Comparison of ENCODE assay signal across 9 cellular contexts in the genomic region with DNA sequence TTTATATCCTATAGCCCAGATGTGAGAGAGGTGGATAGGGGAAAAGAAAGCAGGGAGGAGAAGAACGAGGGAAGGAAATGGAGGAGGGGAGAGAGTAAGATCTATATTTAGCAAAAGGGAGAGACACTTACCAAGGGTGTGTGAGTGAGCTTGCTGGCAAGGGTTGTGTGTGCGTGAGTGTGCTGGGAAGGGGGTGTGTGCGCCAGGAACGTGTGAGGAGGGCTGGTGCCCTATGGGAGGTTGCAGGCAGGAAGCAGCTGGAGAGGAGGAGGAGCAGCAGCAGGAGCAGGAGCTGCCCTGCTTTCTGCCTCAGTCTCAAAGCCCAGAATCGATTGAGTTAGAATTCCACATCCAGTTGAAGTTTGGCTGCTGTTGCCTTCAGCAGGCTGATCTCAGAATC.
DNase-seq lines count a peak whose midpoint lies in the region; ATAC-seq and TF ChIP-seq lines count a peak whose summit lies in the region.
"Had no signal": no experiment of that assay in that cellular context is flagged by ENCODE, and none has a peak within 500 bp of the region (broad histone marks: within the 10 kb centered on the region; RNA-seq: fewer than 3 reads in every experiment).

No MANE protein-coding gene starts in this region.

- H3K9me3 Mint-ChIP-seq in H9: no peaks in the 10 kb centered on the region
- no peaks in the 10 kb centered on the region for H3K9me3 Mint-ChIP-seq in CD4-positive, alpha-beta memory T cell
- H3K9me3 Mint-ChIP-seq: dendritic cell treated with granulocyte-macrophage colony-stimulating factor and Interleukin-4, amounts not matched to agents 40 ng/mL and 50 ng/mL, for 4 days had no signal

- no peak overlapping the region for H2BK12ac ChIP-seq in H9 (ENCODE audit: insufficient read length, low read depth, low read length)

- no peak overlapping the region for H3K4me3 Mint-ChIP-seq in H9
- H3K4me3 Mint-ChIP-seq in CD4-positive, alpha-beta memory T cell: no peak overlapping the region
- H3K4me3 Mint-ChIP-seq: dendritic cell treated with granulocyte-macrophage colony-stimulating factor and Interleukin-4, amounts not matched to agents 40 ng/mL and 50 ng/mL, for 4 days had no signal

- intact Hi-C loops in adrenal gland (cut with DNase I): no loop called here
- intact Hi-C loops in CD4-positive, alpha-beta memory T cell (cut with micrococcal nuclease): no loop called here

- H3K56ac ChIP-seq in H9 (ENCODE audit: insufficient read length, low read depth, low read length): no peak overlapping the region

- TF ChIP-seq CTCF in H9 (conservative IDR thresholded peaks at IDR 0.05) (no peak), adrenal gland (IDR thresholded peaks at IDR 0.05) (no peak)

- no peak overlapping the region for H3K4me2 ChIP-seq in H9 (ENCODE audit: insufficient read depth, insufficient read length, low read length)

- no peaks in the 10 kb centered on the region for H3K79me2 ChIP-seq in H9 (ENCODE audit: insufficient read depth, low read length)

- H3K9ac ChIP-seq in H9 (ENCODE audit: extremely low read depth, insufficient read length, low read length) (no peak overlapping the region), skeletal muscle tissue (ENCODE audit: low read depth in 1 of 3, low read length in 3 of 3) (peak overlapping the region; percentile 65 to 79 (median 71))

- H3K4me3 ChIP-seq in adrenal gland: no peak overlapping the region
- peak overlapping the region; percentile 59 to 75 (median 72) for H3K4me3 ChIP-seq in skeletal muscle tissue (ENCODE audit: low read length in 3 of 3)
- no peak overlapping the region for H3K4me3 ChIP-seq in CD4-positive, alpha-beta memory T cell (ENCODE audit: low read length in 2 of 2)

- peak; percentile 43 for DNase-seq in H9
- peak in 4 of 7 donors; percentile 13 to 34 (median 26) for DNase-seq in adrenal gland
- DNase-seq in hepatic stellate cell (ENCODE audit: low spot score): peak; percentile 57
- DNase-seq in pons (ENCODE audit: low spot score): no peak
- DNase-seq in NCI-H2107 (lab: John Stamatoyannopoulos, UW): no peak
- DNase-seq in CD4-positive, alpha-beta memory T cell: no peak

- no peak overlapping the region for H3K4ac ChIP-seq in H9 (ENCODE audit: low read depth, low read length)

- H3K9me3 ChIP-seq in H9 (ENCODE audit: control insufficient read depth, low read depth, low read length) (no peaks in the 10 kb centered on the region), adrenal gland (replicated peaks in 1 of 3) (no peaks in the 10 kb centered on the region), skeletal muscle tissue (ENCODE audit: control insufficient read depth in 3 of 3, low read length in 3 of 3) (no peaks in the 10 kb centered on the region)
- H3K9me3 ChIP-seq in CD4-positive, alpha-beta memory T cell (ENCODE audit: control insufficient read depth in 1 of 2, low read length in 2 of 2): no peaks in the 10 kb centered on the region

- no peak overlapping the region for H4K5ac ChIP-seq in H9 (ENCODE audit: insufficient read length, low read depth, low read length)

- peak overlapping the region in 1 of 3 experiments; percentile 3; a peak in 2 of 7 replicates for H3K27ac Mint-ChIP-seq in H9
- H3K27ac Mint-ChIP-seq in CD4-positive, alpha-beta memory T cell: no peak overlapping the region
- H3K27ac Mint-ChIP-seq: dendritic cell treated with granulocyte-macrophage colony-stimulating factor and Interleukin-4, amounts not matched to agents 40 ng/mL and 50 ng/mL, for 4 days had no signal

- peaks cover 7% of the 10 kb centered on the region in 2 experiments for H3K4me1 Mint-ChIP-seq in H9
- H3K4me1 Mint-ChIP-seq in CD4-positive, alpha-beta memory T cell: peaks cover 0 to 5% (median 0%) of the 10 kb centered on the region in 4 donors

- no peaks in the 10 kb centered on the region for H3K36me3 Mint-ChIP-seq in H9 (ENCODE audit: insufficient read depth in 1 of 3, low read depth in 3 of 3)
- H3K36me3 Mint-ChIP-seq in CD4-positive, alpha-beta memory T cell: no peaks in the 10 kb centered on the region

- no peak overlapping the region for H2BK120ac ChIP-seq in H9 (ENCODE audit: low read depth, low read length, poor library complexity, severe bottlenecking)

- no peak overlapping the region for H2AK5ac ChIP-seq in H9 (ENCODE audit: insufficient read length, low read length)

- H2BK15ac ChIP-seq in H9 (ENCODE audit: low read depth, low read length): no peak overlapping the region

- H3K27me3 ChIP-seq in H9 (ENCODE audit: insufficient read depth, low read length) (no peaks in the 10 kb centered on the region), adrenal gland (no peaks in the 10 kb centered on the region), skeletal muscle tissue (ENCODE audit: control insufficient read depth in 3 of 3, insufficient read depth in 3 of 3, low read length in 3 of 3) (no peaks in the 10 kb centered on the region)
- H3K27me3 ChIP-seq in CD4-positive, alpha-beta memory T cell (ENCODE audit: insufficient read depth, low read length): no peaks in the 10 kb centered on the region

- H3K4me1 ChIP-seq in H9 (ENCODE audit: insufficient read depth, low read length): no peaks in the 10 kb centered on the region
- peaks cover 0 to 20% of the 10 kb centered on the region in 2 donors for H3K4me1 ChIP-seq in adrenal gland (replicated peaks in 1 of 2)
- H3K4me1 ChIP-seq in skeletal muscle tissue (ENCODE audit: control insufficient read depth in 3 of 3, insufficient read depth in 3 of 3, low read length in 3 of 3): peaks cover 29 to 43% (median 38%) of the 10 kb centered on the region in 3 donors
- H3K4me1 ChIP-seq in CD4-positive, alpha-beta memory T cell (ENCODE audit: insufficient read depth, low read length): no peaks in the 10 kb centered on the region

- H3K27ac ChIP-seq in H9 (ENCODE audit: insufficient read length, low read depth, low read length) (no peak overlapping the region), adrenal gland (peak overlapping the region in 1 of 5 donors; percentile 17), skeletal muscle tissue (ENCODE audit: low read depth, low read length) (peak overlapping the region; percentile 92)
- H3K27ac ChIP-seq in CD4-positive, alpha-beta memory T cell (ENCODE audit: low read depth, low read length): no peak overlapping the region

- H3T11ph ChIP-seq in H9 (ENCODE audit: low read length): no peak overlapping the region

- H3K23me2 ChIP-seq in H9 (ENCODE audit: insufficient read length, low read depth, low read length, poor library complexity, severe bottlenecking): no peaks in the 10 kb centered on the region

- POLR2A ChIA-PET in CD4-positive, alpha-beta memory T cell (lab: Charles Lee; ENCODE audit: partially characterized antibody): no interaction called here

- CTCF ChIA-PET in CD4-positive, alpha-beta memory T cell (lab: Charles Lee; ENCODE audit: partially characterized antibody): no interaction called here

- no peak overlapping the region; the same call in 1 of the 2 replicates for H3K14ac ChIP-seq in H9 (ENCODE audit: insufficient read depth, low read length)

- no peaks in the 10 kb centered on the region for H4K20me1 ChIP-seq in H9 (ENCODE audit: control insufficient read depth, insufficient read depth, insufficient read length)

- H4K8ac ChIP-seq in H9 (replicated peaks; ENCODE audit: insufficient read length, low read depth, low read length): no peak overlapping the region

- no peaks in the 10 kb centered on the region for H3K79me1 ChIP-seq in H9 (ENCODE audit: insufficient read depth, low read depth, low read length, poor library complexity, severe bottlenecking)

- H2BK20ac ChIP-seq in H9 (ENCODE audit: low read depth, low read length, poor library complexity, severe bottlenecking): no peak overlapping the region

- no peak for TF ChIP-seq POLR2A in adrenal gland (IDR thresholded peaks at IDR 0.05)

- H3K27me3 Mint-ChIP-seq in H9 (ENCODE audit: low read depth): no peaks in the 10 kb centered on the region
- peaks cover 6 to 9% of the 10 kb centered on the region in 2 donors for H3K27me3 Mint-ChIP-seq in CD4-positive, alpha-beta memory T cell

- no peak for ATAC-seq in GM21526 (IDR thresholded peaks at IDR 0.05; ENCODE audit: low FRiP score, unreplicated experiment)

- no peak overlapping the region for H2BK5ac ChIP-seq in H9 (ENCODE audit: insufficient read length, low read length)

- H4K91ac ChIP-seq in H9 (ENCODE audit: insufficient read length, low read depth, low read length): no peak overlapping the region

- no peak overlapping the region for H3K18ac ChIP-seq in H9 (ENCODE audit: insufficient read length, low read depth, low read length)

- WGBS in H9 (ENCODE audit: extremely low coverage, insufficient read length, low lambda C conversion rate): no CpG with 5 or more reads among the region's 5 CpGs
- WGBS in adrenal gland, 4 donors: 31 to 61% (median 38%) methylated on average over 5 of the region's 5 CpGs

- H2AFZ ChIP-seq in H9 (ENCODE audit: low read length): no peak overlapping the region

- H3K23ac ChIP-seq in H9 (ENCODE audit: insufficient read length, low read depth, low read length): peak overlapping the region; percentile 74

- H3K36me3 ChIP-seq in adrenal gland (replicated peaks in 1 of 2): no peaks in the 10 kb centered on the region
- H3K36me3 ChIP-seq in skeletal muscle tissue (ENCODE audit: control insufficient read depth in 3 of 3, insufficient read depth in 3 of 3, low read length in 3 of 3): peaks cover 0 to 6% (median 4%) of the 10 kb centered on the region in 3 donors
- no peaks in the 10 kb centered on the region for H3K36me3 ChIP-seq in CD4-positive, alpha-beta memory T cell (ENCODE audit: insufficient read depth, low read length)

Comparison
In these comparisons a context has a peak if more than half of its experiments do, and no peak if none do; other contexts are left out.
1. DNase-seq: peak in H9 (single experiment), adrenal gland (4 of 7) and hepatic stellate cell (single experiment); none in pons (single experiment), NCI-H2107 (single experiment) and CD4-positive, alpha-beta memory T cell (0 of 5).
2. H3K4me3 ChIP-seq: peak in skeletal muscle tissue (3 of 3); none in adrenal gland (0 of 4) and CD4-positive, alpha-beta memory T cell (0 of 2).